In the genomic region with DNA sequence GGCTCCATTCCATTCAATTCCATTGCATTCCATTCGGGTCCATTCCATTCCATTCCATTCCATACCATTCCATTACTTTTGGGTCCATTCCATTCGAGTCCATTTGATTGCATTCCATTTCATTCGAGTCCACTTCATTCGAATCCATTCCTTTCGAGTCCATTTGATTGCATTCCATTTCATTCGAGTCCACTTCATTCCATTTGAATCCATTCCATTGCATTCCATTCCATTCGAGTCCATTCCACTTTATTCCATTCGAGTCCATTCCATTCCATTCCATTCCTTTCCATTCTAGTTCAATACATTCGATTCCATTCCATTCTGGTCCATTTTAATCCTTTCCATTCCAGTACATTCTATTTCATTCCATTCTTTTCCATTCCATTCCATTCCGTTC, we compare ENCODE assay signal across 25 cellular contexts.
"Had no signal": no experiment of that assay in that cellular context is flagged by ENCODE, and none has a peak within 500 bp of the region (broad histone marks: within the 10 kb centered on the region; RNA-seq: fewer than 3 reads in every experiment).

No MANE protein-coding gene starts in this region.

- H3K27ac ChIP-seq: adrenal gland, body of pancreas, gastroesophageal sphincter, left ventricle myocardium inferior, pancreas, right atrium auricular region, stomach, tibial nerve had no signal

- H3K27me3 ChIP-seq: adrenal gland, body of pancreas, gastroesophageal sphincter, pancreas, right atrium auricular region, stomach, tibial nerve had no signal

- H3K4me1 ChIP-seq: adrenal gland, body of pancreas, gastroesophageal sphincter, left ventricle myocardium inferior, pancreas, right atrium auricular region, stomach, tibial nerve had no signal

- H3K4me3 ChIP-seq: adrenal gland, body of pancreas, gastroesophageal sphincter, left ventricle myocardium inferior, pancreas, right atrium auricular region, stomach, tibial nerve had no signal

- DNase-seq: activated CD4-positive, alpha-beta T cell treated with anti-CD3 and anti-CD28 coated beads for 4 hours; activated CD4-positive, alpha-beta T cell treated with anti-CD3 and anti-CD28 coated beads, Interleukin-2, amount 50 U/mL, for 4 hours; activated CD4-positive, CD25-positive, alpha-beta regulatory T cell; activated effector memory CD4-positive, alpha-beta T cell treated with Interleukin-2 at 50 U/mL for 16 hours; activated naive CD4-positive, alpha-beta T cell treated with Interleukin-2 at 50 U/mL for 16 hours; activated T-cell treated with anti-CD3 and anti-CD28 coated beads for 4 hours; adrenal gland; aorta; body of pancreas; effector CD8-positive, alpha-beta T cell; erythroblast; hippocampal formation; left ventricle myocardium inferior; naive thymus-derived CD4-positive, alpha-beta T cell; nucleus accumbens; pancreas; stimulated activated CD4-positive, alpha-beta T cell treated with anti-CD3 and anti-CD28 coated beads, Interleukin-15, amount 100 ng/mL, for 24 hours; stimulated activated CD4-positive, alpha-beta T cell treated with anti-CD3 and anti-CD28 coated beads, Interleukin-2, amount 100 ng/mL, for 24 hours; stimulated activated naive B cell treated with anti-CD40 and anti-IgM and Interleukin-4, amounts not matched to agents 10 μg/mL and 1 μg/mL and 100 μg/mL, for 72 hours; stomach had no signal

- H3K4me3 Mint-ChIP-seq: activated naive CD8-positive, alpha-beta T cell; mesothelial cell of epicardium; naive thymus-derived CD4-positive, alpha-beta T cell; stimulated activated naive B cell treated with anti-CD40 and anti-IgM and Interleukin-4, amounts not matched to agents 10 μg/mL and 1 μg/mL and 100 μg/mL, for 72 hours had no signal

- H3K36me3 ChIP-seq: adrenal gland, gastroesophageal sphincter, left ventricle myocardium inferior, pancreas, right atrium auricular region, stomach, tibial nerve had no signal

- H3K27me3 Mint-ChIP-seq: activated naive CD8-positive, alpha-beta T cell; naive thymus-derived CD4-positive, alpha-beta T cell; stimulated activated naive B cell treated with anti-CD40 and anti-IgM and Interleukin-4, amounts not matched to agents 10 μg/mL and 1 μg/mL and 100 μg/mL, for 72 hours had no signal

- H3K4me1 Mint-ChIP-seq: mesothelial cell of epicardium; stimulated activated naive B cell treated with anti-CD40 and anti-IgM and Interleukin-4, amounts not matched to agents 10 μg/mL and 1 μg/mL and 100 μg/mL, for 72 hours had no signal

- ATAC-seq: body of pancreas; gastroesophageal sphincter; naive thymus-derived CD4-positive, alpha-beta T cell; pancreas; stimulated activated naive B cell treated with anti-CD40 and anti-IgM and Interleukin-4, amounts not matched to agents 10 μg/mL and 1 μg/mL and 100 μg/mL, for 72 hours had no signal

- H3K27ac Mint-ChIP-seq: activated naive CD8-positive, alpha-beta T cell; mesothelial cell of epicardium; stimulated activated naive B cell treated with anti-CD40 and anti-IgM and Interleukin-4, amounts not matched to agents 10 μg/mL and 1 μg/mL and 100 μg/mL, for 72 hours had no signal
